In genomic region chr12:63086149-63086915, GRCh38 we compare ENCODE assay signal across 22 cellular contexts.
"Had no signal": no experiment of that assay in that cellular context is flagged by ENCODE, and none has a peak within 500 bp of the region (broad histone marks: within the 10 kb centered on the region; RNA-seq: fewer than 3 reads in every experiment).

No MANE protein-coding gene starts in this region.

- DNase-seq: activated CD4-positive, alpha-beta T cell treated with anti-CD3 and anti-CD28 coated beads for 1 hour; activated T-cell treated with anti-CD3 and anti-CD28 coated beads, Interleukin-2, amount 50 U/mL, for 24 hours; aorta; brain microvascular endothelial cell; central memory CD4-positive, alpha-beta T cell; dermis blood vessel endothelial cell; effector CD8-positive, alpha-beta T cell; erythroblast; foreskin keratinocyte; kidney glomerular epithelial cell; nephron progenitor cell; nucleus accumbens; spleen; stimulated activated CD4-positive, alpha-beta T cell treated with anti-CD3 and anti-CD28 coated beads, Interleukin-4, amount 100 ng/mL, for 1 hour; stimulated activated naive CD4-positive, alpha-beta T cell treated with Interleukin-2 at 50 U/mL for 16 hours; T-helper 1 cell; tibial artery; WERI-Rb-1 had no signal

- H3K36me3 ChIP-seq: brain microvascular endothelial cell, spleen, tibial artery, WERI-Rb-1 had no signal

- H3K27me3 ChIP-seq: brain microvascular endothelial cell, foreskin keratinocyte, spleen, tibial artery had no signal

- H3K4me1 ChIP-seq: foreskin keratinocyte, parathyroid adenoma, spleen, tibial artery had no signal

- H3K9me3 Mint-ChIP-seq: activated naive CD4-positive, alpha-beta T cell treated with anti-CD3 and anti-CD28 coated beads, Interleukin-2, amount 50 U/mL, for 72 hours; activated T-cell treated with anti-CD3 and anti-CD28 coated beads, Interleukin-2, amount 50 U/mL, for 24 hours had no signal

- H3K9ac ChIP-seq: parathyroid adenoma had no signal

- H3K4me1 Mint-ChIP-seq: activated T-helper 17 cell treated with anti-CD3 and anti-CD28 coated beads, Interleukin-2, amount 50 U/mL, for 72 hours; memory B cell had no signal

- H3K27ac ChIP-seq: brain microvascular endothelial cell, foreskin keratinocyte, parathyroid adenoma, spleen, tibial artery, WERI-Rb-1 had no signal

- H3K27ac Mint-ChIP-seq: activated naive CD4-positive, alpha-beta T cell treated with anti-CD3 and anti-CD28 coated beads, Interleukin-2, amount 50 U/mL, for 72 hours; activated T-cell treated with anti-CD3 and anti-CD28 coated beads, Interleukin-2, amount 50 U/mL, for 24 hours; activated T-helper 17 cell treated with anti-CD3 and anti-CD28 coated beads, Interleukin-2, amount 50 U/mL, for 72 hours; memory B cell had no signal

- H3K4me3 ChIP-seq: spleen, tibial artery had no signal

- H3K9me3 ChIP-seq: spleen, tibial artery had no signal

- H3K4me3 Mint-ChIP-seq: activated T-cell treated with anti-CD3 and anti-CD28 coated beads, Interleukin-2, amount 50 U/mL, for 24 hours; activated T-helper 17 cell treated with anti-CD3 and anti-CD28 coated beads, Interleukin-2, amount 50 U/mL, for 72 hours; memory B cell; nephron progenitor cell had no signal

- H3K36me3 Mint-ChIP-seq: memory B cell had no signal

- H3K79me2 ChIP-seq: parathyroid adenoma had no signal

- H2AFZ ChIP-seq: parathyroid adenoma had no signal

- ATAC-seq: activated naive CD4-positive, alpha-beta T cell treated with anti-CD3 and anti-CD28 coated beads, Interleukin-2, amount 50 U/mL, for 72 hours; activated T-helper 17 cell treated with anti-CD3 and anti-CD28 coated beads, Interleukin-2, amount 50 U/mL, for 72 hours; foreskin keratinocyte had no signal
